20 cellular contexts compared by ENCODE assay signal in the genomic region with DNA sequence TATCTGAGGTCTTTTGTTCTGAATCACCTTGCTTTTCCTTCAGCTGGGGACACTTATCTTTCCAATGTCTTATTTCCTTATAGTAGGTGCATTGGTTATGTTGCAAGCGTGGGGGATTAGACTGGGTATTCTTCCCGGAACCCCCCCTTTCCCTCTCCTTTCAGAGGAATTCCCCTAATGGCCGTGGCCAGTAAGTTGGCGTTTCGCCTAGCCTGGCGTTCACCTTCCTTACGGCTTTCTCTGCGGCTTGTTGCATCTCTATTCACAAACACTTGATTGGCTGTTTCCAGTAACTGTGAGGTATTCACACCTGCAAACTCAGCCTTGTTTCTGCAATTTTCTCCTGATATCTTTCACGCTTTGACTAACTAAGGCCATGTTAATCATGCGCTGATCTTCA. TPM values are rescaled to one million over a fixed set of nuclear protein-coding genes. Genes with fewer than 3 reads are reported as not detected.
DNase-seq lines count a peak whose midpoint lies in the region; ATAC-seq and TF ChIP-seq lines count a peak whose summit lies in the region.
"Had no signal": no experiment of that assay in that cellular context is flagged by ENCODE, and none has a peak within 500 bp of the region (broad histone marks: within the 10 kb centered on the region; RNA-seq: fewer than 3 reads in every experiment).

No MANE protein-coding gene starts in this region.

- no peak overlapping the region for H2BK12ac ChIP-seq in mesenchymal stem cell (ENCODE audit: low read length in 2 of 2)

- no peak for TF ChIP-seq CTCF in lung (IDR thresholded peaks at IDR 0.05; ENCODE audit: control extremely low read depth, extremely low read depth)
- no peak for TF ChIP-seq CTCF in upper lobe of right lung (IDR thresholded peaks at IDR 0.05)

- H3K27me3 ChIP-seq in lung (ENCODE audit: control insufficient read depth, insufficient read depth) (no peaks in the 10 kb centered on the region), upper lobe of right lung (no peaks in the 10 kb centered on the region), mesenchymal stem cell (ENCODE audit: control insufficient read depth in 1 of 2, insufficient read depth in 1 of 2, low read length in 2 of 2) (no peaks in the 10 kb centered on the region)
- H3K27me3 ChIP-seq: BE2C, BLaER1 had no signal

- no peak overlapping the region for H2BK5ac ChIP-seq in mesenchymal stem cell (ENCODE audit: low read depth, low read length, poor library complexity, severe bottlenecking)

- no peak overlapping the region for H2BK15ac ChIP-seq in mesenchymal stem cell (ENCODE audit: low read depth, poor library complexity, severe bottlenecking)

- DNase-seq in Caki2 (ENCODE audit: low read depth) (peak; percentile 60), kidney tubule cell (ENCODE audit: low spot score) (peak; percentile 17), lung (ENCODE audit: low spot score) (peak; percentile 52), upper lobe of right lung (peak; percentile 72), mesenchymal stem cell (no peak), cortex of kidney (lab: John Stamatoyannopoulos, UW) (no peak), dedifferentiated amniotic fluid mesenchymal stem cell (ENCODE audit: extremely low spot score) (no peak)
- DNase-seq: 8988T; ACHN; BE2C; C1 segment of cervical spinal cord; Calu3; CD4-positive, alpha-beta memory T cell; CD4-positive, CD25-positive, alpha-beta regulatory T cell; CD8-positive, alpha-beta memory T cell; COR-L47; GF-D8 had no signal

- intact Hi-C loops in upper lobe of right lung (cut with DNase I): no loop called here

- H3K4me2 ChIP-seq in mesenchymal stem cell (ENCODE audit: low read length, poor library complexity, severe bottlenecking): no peak overlapping the region
- H3K4me2 ChIP-seq: BLaER1 had no signal

- no peak overlapping the region for H3K14ac ChIP-seq in mesenchymal stem cell (ENCODE audit: low read length in 2 of 2)

- no peak overlapping the region for H3K9ac ChIP-seq in mesenchymal stem cell (ENCODE audit: low read length)
- H3K9ac ChIP-seq: BLaER1 had no signal

- H3K27ac ChIP-seq in lung (ENCODE audit: low read depth in 1 of 2, low read length in 1 of 2) (no peak overlapping the region), upper lobe of right lung (no peak overlapping the region), mesenchymal stem cell (ENCODE audit: low read length, poor library complexity, severe bottlenecking) (no peak overlapping the region)
- H3K27ac ChIP-seq: BLaER1 had no signal

- H4K8ac ChIP-seq in mesenchymal stem cell (ENCODE audit: low read length): no peak overlapping the region

- WGBS in lung, 2 donors: 74 to 86% methylated on average over 10 of the region's 10 CpGs
- WGBS in mesenchymal stem cell: 94% methylated on average over 10 of the region's 10 CpGs

- no peaks in the 10 kb centered on the region for H3K4me1 ChIP-seq in lung (ENCODE audit: control insufficient read depth in 2 of 2, insufficient read depth in 2 of 2, low read length in 2 of 2)
- H3K4me1 ChIP-seq in upper lobe of right lung: no peaks in the 10 kb centered on the region
- no peaks in the 10 kb centered on the region for H3K4me1 ChIP-seq in mesenchymal stem cell (ENCODE audit: control insufficient read depth, insufficient read depth, low read depth, low read length)
- H3K4me1 ChIP-seq: BE2C, BLaER1 had no signal

- no peaks in the 10 kb centered on the region for H3K79me1 ChIP-seq in mesenchymal stem cell (replicated peaks; ENCODE audit: low read length, poor library complexity, severe bottlenecking)

- H3K4me3 ChIP-seq in lung (no peak overlapping the region), upper lobe of right lung (no peak overlapping the region), mesenchymal stem cell (ENCODE audit: insufficient read depth in 1 of 2, low read depth in 1 of 2, low read length in 2 of 2) (no peak overlapping the region)
- H3K4me3 ChIP-seq: BLaER1 had no signal

- H2AFZ ChIP-seq in mesenchymal stem cell (ENCODE audit: low read depth, low read length): no peak overlapping the region

- ATAC-seq in lung (ENCODE audit: insufficient read depth, low FRiP score): no peak
- no peak for ATAC-seq in upper lobe of right lung

- H3K36me3 ChIP-seq in lung (ENCODE audit: control insufficient read depth in 2 of 2, insufficient read depth in 2 of 2, low read length in 2 of 2) (no peaks in the 10 kb centered on the region), upper lobe of right lung (no peaks in the 10 kb centered on the region), mesenchymal stem cell (ENCODE audit: control insufficient read depth in 1 of 2, insufficient read depth in 2 of 2, low read depth in 1 of 2, low read length in 2 of 2) (no peaks in the 10 kb centered on the region)
- H3K36me3 ChIP-seq: BE2C, BLaER1 had no signal

- no peak overlapping the region for H3K18ac ChIP-seq in mesenchymal stem cell (ENCODE audit: low read depth in 1 of 2, low read length in 2 of 2)

- H3K9me3 ChIP-seq in lung (ENCODE audit: control insufficient read depth in 2 of 2, insufficient read depth in 1 of 2, low read length in 1 of 2) (no peaks in the 10 kb centered on the region), upper lobe of right lung (no peaks in the 10 kb centered on the region), mesenchymal stem cell (ENCODE audit: control insufficient read depth, low read length) (no peaks in the 10 kb centered on the region)
- H3K9me3 ChIP-seq: BE2C had no signal

- no peak overlapping the region for H3K4ac ChIP-seq in mesenchymal stem cell (ENCODE audit: low read depth in 1 of 2, low read length in 2 of 2)

- H4K91ac ChIP-seq in mesenchymal stem cell (ENCODE audit: low read length): no peak overlapping the region

- no peak overlapping the region for H3K23ac ChIP-seq in mesenchymal stem cell (ENCODE audit: low read length in 2 of 2)

- no peak overlapping the region for H2BK120ac ChIP-seq in mesenchymal stem cell (ENCODE audit: low read depth, low read length)

- in situ Hi-C loops in Caki2 (cut with HindIII; ENCODE audit: low pct_unique_long_range_greater_than_20kb, low sequenced_read_pairs): no loop called here

- no peak overlapping the region for H2AK5ac ChIP-seq in mesenchymal stem cell (ENCODE audit: low read length, severe bottlenecking)

RNA-seq across cellular contexts. Expression of gene FABP7, which starts 32.8 kb away (rescaled TPM):
- total RNA-seq in Caki2 (2014; rRNA removed; shearing (Covaris generic); ENCODE audit: low replicate concordance): 0.43 and 0.54 TPM in 2 replicates
- total RNA-seq in lung: 10 to 100 TPM in 1 of 2 donors, not detected in 1; 10.4 TPM
- polyA plus RNA-seq in lung: under 1 TPM in 1 of 2 donors, not detected in 1; 0.03 TPM
- not detected for total RNA-seq in upper lobe of right lung
- 0.10 TPM for polyA plus RNA-seq in mesenchymal stem cell (2013, experiment 1 of 2)
- 0.12 TPM for polyA plus RNA-seq in mesenchymal stem cell (2013, experiment 2 of 2)
- total RNA-seq: Calu3; CD4-positive, alpha-beta memory T cell; CD4-positive, CD25-positive, alpha-beta regulatory T cell; CD8-positive, alpha-beta memory T cell had no signal
- polyA plus RNA-seq: AG04450; CD14-positive monocyte; CD4-positive, alpha-beta memory T cell; CD4-positive, CD25-positive, alpha-beta regulatory T cell; CD8-positive, alpha-beta memory T cell had no signal

RNA-seq across cellular contexts. Expression of gene SMPDL3A, which starts 42.4 kb away (rescaled TPM):
- total RNA-seq in Caki2 (2014; rRNA removed; shearing (Covaris generic); ENCODE audit: low replicate concordance): 7.4 and 16.5 TPM in 2 replicates
- total RNA-seq in lung: 10 to 100 TPM; 22.4 to 55.2 TPM
- 10 to 100 TPM; 14.0 to 37.7 TPM for polyA plus RNA-seq in lung
- 19.6 TPM for total RNA-seq in upper lobe of right lung
- 45.7 TPM for polyA plus RNA-seq in mesenchymal stem cell (2013, experiment 1 of 2)
- 47.1 TPM for polyA plus RNA-seq in mesenchymal stem cell (2013, experiment 2 of 2)
- total RNA-seq: CD4-positive, alpha-beta memory T cell; CD4-positive, CD25-positive, alpha-beta regulatory T cell had no signal
- polyA plus RNA-seq: CD4-positive, alpha-beta memory T cell; CD8-positive, alpha-beta memory T cell had no signal

Comparison
In these comparisons a context has a peak if more than half of its experiments do, and no peak if none do; other contexts are left out.
1. DNase-seq: peak in Caki2 (single experiment), kidney tubule cell (single experiment), lung (single experiment) and upper lobe of right lung (single experiment); none in mesenchymal stem cell (single experiment), cortex of kidney (single experiment) and dedifferentiated amniotic fluid mesenchymal stem cell (single experiment).